26 cellular contexts compared by ENCODE assay signal in genomic region chr20:13791562-13792459, GRCh38. TPM values are rescaled to one million over a fixed set of nuclear protein-coding genes. Genes with fewer than 3 reads are reported as not detected.
DNase-seq lines count a peak whose midpoint lies in the region; ATAC-seq, FAIRE-seq and TF ChIP-seq lines count a peak whose summit lies in the region.
"Had no signal": no experiment of that assay in that cellular context is flagged by ENCODE, and none has a peak within 500 bp of the region (broad histone marks: within the 10 kb centered on the region; RNA-seq: fewer than 3 reads in every experiment).

No MANE protein-coding gene starts in this region.

- 90% methylated on average over 2 of the region's 2 CpGs for WGBS in HepG2 (ENCODE audit: low lambda C conversion rate)

- peak overlapping the region; percentile 0 for H3K27ac Mint-ChIP-seq in activated CD4-positive, alpha-beta T cell treated with anti-CD3 and anti-CD28 coated beads for 36 hours
- no peak overlapping the region for H3K27ac Mint-ChIP-seq in activated CD4-positive, alpha-beta T cell treated with anti-CD3 and anti-CD28 coated beads, Interleukin-2, amount 10 ng/mL, durations not matched to agents 24 days and 14 days
- H3K27ac Mint-ChIP-seq: memory B cell; naive thymus-derived CD4-positive, alpha-beta T cell; stimulated activated memory B cell treated with anti-CD40 and anti-IgM and Interleukin-4, amounts not matched to agents 10 μg/mL and 1 μg/mL and 100 μg/mL, for 72 hours; type B pancreatic cell had no signal

- peaks cover 34% of the 10 kb centered on the region for H3K36me3 Mint-ChIP-seq in activated CD4-positive, alpha-beta T cell treated with anti-CD3 and anti-CD28 coated beads for 36 hours (ENCODE audit: low read depth)
- peaks cover 55% of the 10 kb centered on the region for H3K36me3 Mint-ChIP-seq in activated CD4-positive, alpha-beta T cell treated with anti-CD3 and anti-CD28 coated beads, Interleukin-2, amount 10 ng/mL, durations not matched to agents 24 days and 14 days (ENCODE audit: low read depth)

- TF ChIP-seq POLR2A in HepG2 (IDR thresholded peaks at IDR 0.05; ENCODE audit: insufficient read depth in 1 of 2, low read depth in 2 of 2, low read length in 2 of 2): no peak

- H3K4me2 ChIP-seq in HepG2 (ENCODE audit: low read depth, low read length): no peak overlapping the region
- H3K4me2 ChIP-seq: KMS-11 had no signal

- no peaks in the 10 kb centered on the region for H3K27me3 ChIP-seq in HepG2 (ENCODE audit: control insufficient read depth in 1 of 2, insufficient read depth in 2 of 2, low read length in 2 of 2)
- H3K27me3 ChIP-seq: SJSA1 had no signal

- peaks cover 25% of the 10 kb centered on the region for H3K79me2 ChIP-seq in HepG2 (ENCODE audit: insufficient read depth, low read length)

- POLR2A ChIA-PET in activated CD4-positive, alpha-beta T cell treated with anti-CD3 and anti-CD28 coated beads for 36 hours (lab: Charles Lee): interaction anchor here (0.6 kb wide), 1 partner anchor 53 kb away, joined by 4 read pairs; no protein-coding TSS in a partner anchor
- POLR2A ChIA-PET in HepG2 (lab: Yijun Ruan, JAX): no interaction called here

- ATAC-seq in activated CD4-positive, alpha-beta T cell treated with anti-CD3 and anti-CD28 coated beads for 36 hours: no peak
- no peak; the same call in 2 of the 3 replicates for ATAC-seq in HepG2
- ATAC-seq in GM21381 (IDR thresholded peaks at IDR 0.05; ENCODE audit: unreplicated experiment): no peak
- ATAC-seq: naive thymus-derived CD4-positive, alpha-beta T cell; stimulated activated memory B cell treated with anti-CD40 and anti-IgM and Interleukin-4, amounts not matched to agents 10 μg/mL and 1 μg/mL and 100 μg/mL, for 72 hours had no signal

- H3K4me1 Mint-ChIP-seq in activated CD4-positive, alpha-beta T cell treated with anti-CD3 and anti-CD28 coated beads for 36 hours: peaks cover 10% of the 10 kb centered on the region
- peaks cover 7% of the 10 kb centered on the region for H3K4me1 Mint-ChIP-seq in activated CD4-positive, alpha-beta T cell treated with anti-CD3 and anti-CD28 coated beads, Interleukin-2, amount 10 ng/mL, durations not matched to agents 24 days and 14 days

- TF ChIP-seq EP300 in HepG2 (IDR thresholded peaks at IDR 0.05; ENCODE audit: low read depth in 2 of 2, low read length in 2 of 2) (no peak), HepG2 (CRISPR knock-in tag; IDR thresholded peaks at IDR 0.05; ENCODE audit: borderline replicate concordance) (no peak)

- no peaks in the 10 kb centered on the region for H3K27me3 Mint-ChIP-seq in activated CD4-positive, alpha-beta T cell treated with anti-CD3 and anti-CD28 coated beads for 36 hours
- H3K27me3 Mint-ChIP-seq in activated CD4-positive, alpha-beta T cell treated with anti-CD3 and anti-CD28 coated beads, Interleukin-2, amount 10 ng/mL, durations not matched to agents 24 days and 14 days: no peaks in the 10 kb centered on the region
- H3K27me3 Mint-ChIP-seq: memory B cell; naive thymus-derived CD4-positive, alpha-beta T cell; stimulated activated memory B cell treated with anti-CD40 and anti-IgM and Interleukin-4, amounts not matched to agents 10 μg/mL and 1 μg/mL and 100 μg/mL, for 72 hours; type B pancreatic cell had no signal

- in situ Hi-C loops in HepG2 (cut with HindIII; ENCODE audit: extremely low pct_ligation_motif_present, low pct_unique_long_range_greater_than_20kb): no loop called here

- TF ChIP-seq RAD21 in HepG2 (CRISPR knock-in tag; IDR thresholded peaks at IDR 0.05): no peak

- H3K9me3 Mint-ChIP-seq in activated CD4-positive, alpha-beta T cell treated with anti-CD3 and anti-CD28 coated beads for 36 hours (ENCODE audit: low read depth): no peaks in the 10 kb centered on the region
- no peaks in the 10 kb centered on the region for H3K9me3 Mint-ChIP-seq in activated CD4-positive, alpha-beta T cell treated with anti-CD3 and anti-CD28 coated beads, Interleukin-2, amount 10 ng/mL, durations not matched to agents 24 days and 14 days
- H3K9me3 Mint-ChIP-seq: H9; memory B cell; naive thymus-derived CD4-positive, alpha-beta T cell; stimulated activated memory B cell treated with anti-CD40 and anti-IgM and Interleukin-4, amounts not matched to agents 10 μg/mL and 1 μg/mL and 100 μg/mL, for 72 hours; type B pancreatic cell had no signal

- FAIRE-seq in HepG2 (lab: Jason Lieb, UNC) (no peak), HTR-8/SVneo (lab: Jason Lieb, UNC) (no peak)

- H3K9ac ChIP-seq in HepG2 (ENCODE audit: insufficient read depth, low read depth, low read length): no peak overlapping the region
- H3K9ac ChIP-seq: KMS-11 had no signal

- DNase-seq in activated CD4-positive, alpha-beta T cell treated with anti-CD3 and anti-CD28 coated beads for 36 hours: no peak
- DNase-seq in activated CD4-positive, alpha-beta T cell treated with anti-CD3 and anti-CD28 coated beads, Interleukin-2, amount 10 ng/mL, durations not matched to agents 24 days and 14 days: no peak
- DNase-seq in foreskin melanocyte (peak; percentile 86), HepG2 (ENCODE audit: low spot score) (peak; percentile 35), substantia nigra (lab: John Stamatoyannopoulos, UW) (peak in 3 of 49 donors; percentile 3 to 18 (median 11)), HTR-8/SVneo (ENCODE audit: insufficient read length, low spot score) (no peak), DMS114 treated with DMSO at 0.1 percent for 48 hours (lab: John Stamatoyannopoulos, UW; ENCODE audit: unreplicated experiment) (no peak)
- DNase-seq: activated CD4-positive, alpha-beta T cell treated with anti-CD3 and anti-CD28 coated beads, Interleukin-2, amount 50 U/mL, for 4 hours; activated naive CD4-positive, alpha-beta T cell; activated T-cell treated with anti-CD3 and anti-CD28 coated beads for 4 hours; H9; islet precursor cell; naive thymus-derived CD4-positive, alpha-beta T cell; NCI-H1694 treated with DMSO at 0.1 percent for 48 hours; NCI-H2227 treated with DMSO at 0.1 percent for 48 hours; NCI-H82; OCI-M1; T-helper 2 cell had no signal

- CTCF ChIA-PET in activated CD4-positive, alpha-beta T cell treated with anti-CD3 and anti-CD28 coated beads for 36 hours (lab: Charles Lee): interaction anchor here (0.6 to 1.7 kb wide), 5 partner anchors 8 to 493 kb away, joined by 3 to 4 read pairs (median 3); no protein-coding TSS in a partner anchor
- CTCF ChIA-PET in HepG2 (lab: Yijun Ruan, JAX; ENCODE audit: low intra/inter-chr PET ratio, low total read pairs): no interaction called here

- H3K27ac ChIP-seq in HepG2 (ENCODE audit: extremely low read length, insufficient read depth, low read length) (no peak overlapping the region), substantia nigra (ENCODE audit: low read depth, low read length, poor library complexity, severe bottlenecking) (peak overlapping the region; percentile 16)
- H3K27ac ChIP-seq: 22Rv1, KMS-11, SJSA1, VCaP had no signal

- no TSS peak for BruUV-seq in HepG2 (replicated peaks; lab: Mats Ljungman, UMichigan)

- H4K20me1 ChIP-seq in HepG2 (ENCODE audit: insufficient read depth, low read length): no peaks in the 10 kb centered on the region; the same call in 1 of the 2 replicates

- no peak for TF ChIP-seq CTCF in HepG2 (CRISPR knock-in tag; IDR thresholded peaks at IDR 0.05)

- no peaks in the 10 kb centered on the region for H3K9me3 ChIP-seq in HepG2 (ENCODE audit: low read length)
- H3K9me3 ChIP-seq: SJSA1 had no signal

- no peak overlapping the region for H3K4me3 Mint-ChIP-seq in activated CD4-positive, alpha-beta T cell treated with anti-CD3 and anti-CD28 coated beads for 36 hours
- no peak overlapping the region for H3K4me3 Mint-ChIP-seq in activated CD4-positive, alpha-beta T cell treated with anti-CD3 and anti-CD28 coated beads, Interleukin-2, amount 10 ng/mL, durations not matched to agents 24 days and 14 days
- H3K4me3 Mint-ChIP-seq: H9; memory B cell; naive thymus-derived CD4-positive, alpha-beta T cell; stimulated activated memory B cell treated with anti-CD40 and anti-IgM and Interleukin-4, amounts not matched to agents 10 μg/mL and 1 μg/mL and 100 μg/mL, for 72 hours; type B pancreatic cell had no signal

- peaks cover 43% of the 10 kb centered on the region for H3K4me1 ChIP-seq in HepG2 (ENCODE audit: insufficient read depth, low read length)
- H3K4me1 ChIP-seq: SJSA1 had no signal

- no peak overlapping the region for H2AFZ ChIP-seq in HepG2 (ENCODE audit: low read length)

- no peak overlapping the region for H3K4me3 ChIP-seq in HepG2 (replicated peaks in 1 of 3; ENCODE audit: insufficient read depth in 1 of 3, low read depth in 2 of 3, low read length in 3 of 3)
- H3K4me3 ChIP-seq: SJSA1 had no signal

- intact Hi-C loops in activated CD4-positive, alpha-beta T cell treated with anti-CD3 and anti-CD28 coated beads for 36 hours (cut with DNase I, micrococcal nuclease): no loop called here
- intact Hi-C loops in activated CD4-positive, alpha-beta T cell treated with anti-CD3 and anti-CD28 coated beads, Interleukin-2, amount 10 ng/mL, durations not matched to agents 24 days and 14 days (cut with micrococcal nuclease): no loop called here
- intact Hi-C loops in HepG2 (cut with micrococcal nuclease; ENCODE audit: unreplicated experiment): no loop called here

- H3K36me3 ChIP-seq in HepG2 (replicated peaks in 1 of 2; ENCODE audit: control insufficient read depth in 1 of 2, insufficient read depth in 2 of 2, low read length in 2 of 2): peaks cover 46 to 84% of the 10 kb centered on the region in 2 experiments

RNA-seq across cellular contexts. Expression of gene NDUFAF5, which starts 7.0 kb away (rescaled TPM):
- total RNA-seq in activated CD4-positive, alpha-beta T cell treated with anti-CD3 and anti-CD28 coated beads for 36 hours: 10 to 100 TPM; 22.0 to 24.3 TPM
- 32.3 and 32.8 TPM in 2 replicates for total RNA-seq in activated CD4-positive, alpha-beta T cell treated with anti-CD3 and anti-CD28 coated beads, Interleukin-2, amount 10 ng/mL, durations not matched to agents 24 days and 14 days
- 66.7 and 86.0 TPM in 2 replicates for total RNA-seq in HepG2 (2016; rRNA removed; fragmentation: Illumina TruSeq; extraction: Trizol)
- 30.8 and 32.0 TPM in 2 replicates for total RNA-seq in HepG2 (2016; cell fraction: cytosol; rRNA removed; fragmentation: Illumina TruSeq; extraction: Trizol; ENCODE audit: low read depth)
- total RNA-seq in HepG2 (2016; cell fraction: insoluble cytoplasmic fraction; rRNA removed; fragmentation: Illumina TruSeq; extraction: Trizol): 74.9 and 86.0 TPM in 2 replicates
- total RNA-seq in HepG2 (2016; cell fraction: membrane; rRNA removed; fragmentation: Illumina TruSeq; extraction: Trizol): 50.4 and 54.3 TPM in 2 replicates
- 91.1 and 92.0 TPM in 2 replicates for total RNA-seq in HepG2 (2016; cell fraction: nucleus; rRNA removed; fragmentation: Illumina TruSeq; extraction: Trizol)
- 18.7 and 23.1 TPM in 2 replicates for polyA plus RNA-seq in HepG2 (2011; rRNA removed)
- polyA plus RNA-seq in HepG2 (2011; cell fraction: cytosol; rRNA removed): 10.1 and 15.3 TPM in 2 replicates
- polyA plus RNA-seq in HepG2 (2011; cell fraction: nucleus; rRNA removed): 20.9 and 31.1 TPM in 2 replicates
- polyA plus RNA-seq in HepG2 (2012): 27.5 and 36.0 TPM in 2 replicates
- polyA plus RNA-seq in HepG2 (2016; cell fraction: cytosol; fragmentation: Illumina TruSeq; extraction: Trizol; ENCODE audit: low read depth): 19.8 and 21.6 TPM in 2 replicates
- polyA plus RNA-seq in HepG2 (2016; cell fraction: insoluble cytoplasmic fraction; fragmentation: Illumina TruSeq; extraction: Trizol; ENCODE audit: low read depth): 63.1 and 68.5 TPM in 2 replicates
- polyA plus RNA-seq in HepG2 (2016; cell fraction: membrane; fragmentation: Illumina TruSeq; extraction: Trizol; ENCODE audit: low read depth): 22.7 and 26.9 TPM in 2 replicates
- polyA plus RNA-seq in HepG2 (2016; cell fraction: nucleus; fragmentation: Illumina TruSeq; extraction: Trizol; ENCODE audit: insufficient read depth, low read depth): 87.8 and 109 TPM in 2 replicates
- 4.9 and 6.3 TPM in 2 replicates for polyA minus RNA-seq in HepG2 (2011; rRNA and poly(A)+ RNA removed; ENCODE audit: low replicate concordance)
- polyA minus RNA-seq in HepG2 (2011; cell fraction: cytosol; rRNA and poly(A)+ RNA removed): 8.4 and 9.1 TPM in 2 replicates
- 107 and 108 TPM in 2 replicates for polyA minus RNA-seq in HepG2 (2011; cell fraction: nucleus; rRNA and poly(A)+ RNA removed)

RNA-seq across cellular contexts. Expression of gene ESF1, which starts 7.1 kb away (rescaled TPM):
- total RNA-seq in activated CD4-positive, alpha-beta T cell treated with anti-CD3 and anti-CD28 coated beads for 36 hours: 10 to 100 TPM; 22.0 to 23.1 TPM
- total RNA-seq in activated CD4-positive, alpha-beta T cell treated with anti-CD3 and anti-CD28 coated beads, Interleukin-2, amount 10 ng/mL, durations not matched to agents 24 days and 14 days: 32.8 and 34.5 TPM in 2 replicates
- total RNA-seq in HepG2 (2016; rRNA removed; fragmentation: Illumina TruSeq; extraction: Trizol): 66.9 and 95.1 TPM in 2 replicates
- total RNA-seq in HepG2 (2016; cell fraction: cytosol; rRNA removed; fragmentation: Illumina TruSeq; extraction: Trizol; ENCODE audit: low read depth): 7.5 and 9.0 TPM in 2 replicates
- 68.6 and 90.2 TPM in 2 replicates for total RNA-seq in HepG2 (2016; cell fraction: insoluble cytoplasmic fraction; rRNA removed; fragmentation: Illumina TruSeq; extraction: Trizol)
- 13.8 and 18.1 TPM in 2 replicates for total RNA-seq in HepG2 (2016; cell fraction: membrane; rRNA removed; fragmentation: Illumina TruSeq; extraction: Trizol)
- total RNA-seq in HepG2 (2016; cell fraction: nucleus; rRNA removed; fragmentation: Illumina TruSeq; extraction: Trizol): 67.2 and 79.2 TPM in 2 replicates
- polyA plus RNA-seq in HepG2 (2011; rRNA removed): 5.7 and 7.3 TPM in 2 replicates
- polyA plus RNA-seq in HepG2 (2011; cell fraction: cytosol; rRNA removed): 1.7 and 2.7 TPM in 2 replicates
- polyA plus RNA-seq in HepG2 (2011; cell fraction: nucleus; rRNA removed): 2.5 and 5.8 TPM in 2 replicates
- 34.6 and 44.9 TPM in 2 replicates for polyA plus RNA-seq in HepG2 (2012)
- 1.00 and 1.2 TPM in 2 replicates for polyA plus RNA-seq in HepG2 (2016; cell fraction: cytosol; fragmentation: Illumina TruSeq; extraction: Trizol; ENCODE audit: low read depth)
- 69.7 and 73.1 TPM in 2 replicates for polyA plus RNA-seq in HepG2 (2016; cell fraction: insoluble cytoplasmic fraction; fragmentation: Illumina TruSeq; extraction: Trizol; ENCODE audit: low read depth)
- 3.0 and 3.7 TPM in 2 replicates for polyA plus RNA-seq in HepG2 (2016; cell fraction: membrane; fragmentation: Illumina TruSeq; extraction: Trizol; ENCODE audit: low read depth)
- polyA plus RNA-seq in HepG2 (2016; cell fraction: nucleus; fragmentation: Illumina TruSeq; extraction: Trizol; ENCODE audit: insufficient read depth, low read depth): 61.2 and 66.0 TPM in 2 replicates
- polyA minus RNA-seq in HepG2 (2011; rRNA and poly(A)+ RNA removed; ENCODE audit: low replicate concordance): 0.32 and 0.37 TPM in 2 replicates
- 10.5 and 11.4 TPM in 2 replicates for polyA minus RNA-seq in HepG2 (2011; cell fraction: cytosol; rRNA and poly(A)+ RNA removed)
- polyA minus RNA-seq in HepG2 (2011; cell fraction: nucleus; rRNA and poly(A)+ RNA removed): 47.6 and 49.1 TPM in 2 replicates

Comparison
In these comparisons a context has a peak if more than half of its experiments do, and no peak if none do; other contexts are left out.
1. DNase-seq: peak in foreskin melanocyte (single experiment) and HepG2 (single experiment); none in activated CD4-positive, alpha-beta T cell treated with anti-CD3 and anti-CD28 coated beads for 36 hours (single experiment), activated CD4-positive, alpha-beta T cell treated with anti-CD3 and anti-CD28 coated beads, Interleukin-2, amount 10 ng/mL, durations not matched to agents 24 days and 14 days (single experiment), HTR-8/SVneo (single experiment) and DMS114 treated with DMSO at 0.1 percent for 48 hours (single experiment).